ENCODE assay signal across 7 cellular contexts in genomic region chr9:134375011-134375390, GRCh38. TPM values are rescaled to one million over a fixed set of nuclear protein-coding genes. Genes with fewer than 3 reads are reported as not detected.
A peak's percentile ranks its signal among the peaks of the same experiment; 100 is the strongest.
DNase-seq lines count a peak whose midpoint lies in the region; ATAC-seq and TF ChIP-seq lines count a peak whose summit lies in the region.

No MANE protein-coding gene starts in this region.

- WGBS in esophagus squamous epithelium, 2 donors = 24 to 40% methylated on average over 1 to 5 of the region's 6 CpGs

- H3K4me3 ChIP-seq in SK-N-MC (peak overlapping the region; percentile 60), esophagus squamous epithelium (peak overlapping the region in 3 of 4 donors; percentile 12 to 50 (median 28)), muscle layer of duodenum (ENCODE audit: low read depth in 1 of 2, low read length in 2 of 2) (peak overlapping the region in 1 of 2 donors; percentile 41), upper lobe of right lung (no peak overlapping the region)

- H3K4me1 ChIP-seq in esophagus squamous epithelium (peaks cover 98 to 100% (median 100%) of the 10 kb centered on the region in 3 donors), muscle layer of duodenum (ENCODE audit: control insufficient read depth in 1 of 2, insufficient read depth in 2 of 2, low read length in 2 of 2) (peaks cover 28 to 88% of the 10 kb centered on the region in 2 donors), upper lobe of right lung (peaks cover 88% of the 10 kb centered on the region)

- TF ChIP-seq CTCF in esophagus squamous epithelium (IDR thresholded peaks at IDR 0.05) (no peak), upper lobe of right lung (IDR thresholded peaks at IDR 0.05) (no peak)

- DNase-seq in SK-N-MC (ENCODE audit: low read depth, low spot score) = no peak
- no peak for DNase-seq in esophagus squamous epithelium (lab: John Stamatoyannopoulos, UW)
- DNase-seq in upper lobe of right lung = peak; percentile 88
- no peak for DNase-seq in NCI-H2081 treated with DMSO at 0.1 percent for 48 hours (lab: John Stamatoyannopoulos, UW)
- DNase-seq in SW 1271 (lab: John Stamatoyannopoulos, UW) = no peak
- DNase-seq in SHP77 (lab: John Stamatoyannopoulos, UW) = no peak

- H3K9me3 ChIP-seq in SK-N-MC (ENCODE audit: low read depth, low read length) = no peaks in the 10 kb centered on the region
- H3K9me3 ChIP-seq in esophagus squamous epithelium = no peaks in the 10 kb centered on the region
- H3K9me3 ChIP-seq in muscle layer of duodenum (ENCODE audit: control insufficient read depth in 1 of 2, low read length in 2 of 2) = no peaks in the 10 kb centered on the region
- no peaks in the 10 kb centered on the region for H3K9me3 ChIP-seq in upper lobe of right lung

- H3K27me3 ChIP-seq in esophagus squamous epithelium (no peaks in the 10 kb centered on the region), muscle layer of duodenum (ENCODE audit: low read depth, low read length) (no peaks in the 10 kb centered on the region), upper lobe of right lung (no peaks in the 10 kb centered on the region)

- no peak overlapping the region for H3K9ac ChIP-seq in SK-N-MC (ENCODE audit: insufficient read length)

- TF ChIP-seq POLR2A in esophagus squamous epithelium (IDR thresholded peaks at IDR 0.05) = no peak

- peak overlapping the region; percentile 96 for H3K27ac ChIP-seq in SK-N-MC
- peak overlapping the region; percentile 89 to 96 (median 94) for H3K27ac ChIP-seq in esophagus squamous epithelium
- H3K27ac ChIP-seq in muscle layer of duodenum (ENCODE audit: low read length) = peak overlapping the region; percentile 74
- H3K27ac ChIP-seq in upper lobe of right lung = peak overlapping the region; percentile 89

- no peaks in the 10 kb centered on the region for H3K36me3 ChIP-seq in SK-N-MC (ENCODE audit: insufficient read depth, low read length)
- H3K36me3 ChIP-seq in esophagus squamous epithelium = no peaks in the 10 kb centered on the region
- no peaks in the 10 kb centered on the region for H3K36me3 ChIP-seq in muscle layer of duodenum (ENCODE audit: control insufficient read depth in 1 of 2, insufficient read depth in 2 of 2, low read length in 2 of 2)
- H3K36me3 ChIP-seq in upper lobe of right lung = no peaks in the 10 kb centered on the region

- intact Hi-C loops in esophagus squamous epithelium (cut with DNase I) = no loop called here
- intact Hi-C loops in upper lobe of right lung (cut with DNase I) = no loop called here

- peak; percentile 50 for ATAC-seq in upper lobe of right lung

RNA-seq across cellular contexts. Expression of gene RXRA, which starts 48.7 kb away (rescaled TPM):
- 10 to 100 TPM; 41.8 to 83.1 (median 50.4) TPM for total RNA-seq in esophagus squamous epithelium
- total RNA-seq in upper lobe of right lung = 80.6 TPM
